ENCODE assay signal across 21 cellular contexts in genomic region chr6:25415274-25415673, GRCh38.
"Had no signal": no experiment of that assay in that cellular context is flagged by ENCODE, and none has a peak within 500 bp of the region (broad histone marks: within the 10 kb centered on the region; RNA-seq: fewer than 3 reads in every experiment).

No MANE protein-coding gene starts in this region.

- H3K9me3 ChIP-seq: ascending aorta, body of pancreas had no signal

- H3K36me3 ChIP-seq: WERI-Rb-1 had no signal

- H3K4me3 ChIP-seq: ascending aorta, body of pancreas, PC-9, SK-N-MC had no signal

- H3K27me3 ChIP-seq: ascending aorta, body of pancreas had no signal

- ATAC-seq: activated CD4-positive, CD25-positive, alpha-beta regulatory T cell treated with anti-CD3 and anti-CD28 coated beads, Interleukin-2, amount 50 U/mL, for 24 hours; activated CD8-positive, alpha-beta T cell treated with anti-CD3 and anti-CD28 coated beads for 36 hours; body of pancreas had no signal

- H3K27ac ChIP-seq: ascending aorta, body of pancreas, PC-9, SK-N-MC, WERI-Rb-1 had no signal

- DNase-seq: activated CD4-positive, alpha-beta T cell treated with anti-CD3 and anti-CD28 coated beads for 4 hours; activated CD8-positive, alpha-beta memory T cell treated with anti-CD3 and anti-CD28 coated beads, Interleukin-2, amount 50 U/mL, for 4 hours; activated CD8-positive, alpha-beta T cell treated with anti-CD3 and anti-CD28 coated beads for 36 hours; amniotic stem cell; body of pancreas; MM.1S; NCI-H1105; NCI-H1436; NCI-H1694 treated with DMSO at 0.1 percent for 48 hours; NCI-H2029 treated with DMSO at 0.1 percent for 48 hours; NCI-H345; NCI-H510A; NCI-H526 treated with DMSO at 0.1 percent for 48 hours; NK-92 treated with Interleukin-12 subunit alpha and Interleukin-12 subunit beta, amount 100 ng/mL, for 24 hours; PC-9; SIG-M5; T-helper 1 cell; WERI-Rb-1 had no signal
